Comparison of ENCODE assay signal across 8 cellular contexts in genomic region chr2:159891917-159892691, GRCh38. TPM values are rescaled to one million over a fixed set of nuclear protein-coding genes. Genes with fewer than 3 reads are reported as not detected.
DNase-seq lines count a peak whose midpoint lies in the region; ATAC-seq and TF ChIP-seq lines count a peak whose summit lies in the region.
"Had no signal": no experiment of that assay in that cellular context is flagged by ENCODE, and none has a peak within 500 bp of the region (broad histone marks: within the 10 kb centered on the region; RNA-seq: fewer than 3 reads in every experiment).

No MANE protein-coding gene starts in this region.

- in situ Hi-C loops in astrocyte of the spinal cord (cut with HindIII; ENCODE audit: low sequenced_read_pairs): no loop called here

- no peaks in the 10 kb centered on the region for H3K36me3 ChIP-seq in BE2C

- H3K9me3 ChIP-seq in BE2C: no peaks in the 10 kb centered on the region

- H3K4me1 ChIP-seq in BE2C: no peaks in the 10 kb centered on the region

- no peak overlapping the region for H3K4me3 ChIP-seq in astrocyte of the spinal cord (ENCODE audit: low read depth, low read length)
- H3K4me3 ChIP-seq in BE2C (ENCODE audit: low read depth, low read length): no peak overlapping the region

- H3K27me3 ChIP-seq in BE2C: no peaks in the 10 kb centered on the region

- ATAC-seq in GM19025 (IDR thresholded peaks at IDR 0.05; ENCODE audit: low read depth, unreplicated experiment): peak; percentile 36
- peak; percentile 33 for ATAC-seq in HG03342 (IDR thresholded peaks at IDR 0.05; ENCODE audit: unreplicated experiment)
- no peak for ATAC-seq in GM21367 (IDR thresholded peaks at IDR 0.05; ENCODE audit: unreplicated experiment)

- TF ChIP-seq CTCF in astrocyte of the spinal cord (IDR thresholded peaks at IDR 0.05; ENCODE audit: low read depth, low read length): no peak
- TF ChIP-seq CTCF in BE2C (IDR thresholded peaks at IDR 0.05; ENCODE audit: low read depth, low read length): no peak

- DNase-seq in astrocyte of the spinal cord (ENCODE audit: low read depth, low spot score) (peak; percentile 65), non-pigmented ciliary epithelial cell (ENCODE audit: low read depth) (peak; percentile 68), BE2C (no peak), putamen (ENCODE audit: low spot score) (no peak)
- DNase-seq: NCI-H2029 had no signal

RNA-seq across cellular contexts. Expression of gene LY75, which starts 12.5 kb away (rescaled TPM):
- polyA plus RNA-seq in BE2C (2012; ENCODE audit: insufficient read depth, insufficient read length, low read depth): not detected

Comparison
In these comparisons a context has a peak if more than half of its experiments do, and no peak if none do; other contexts are left out.
1. DNase-seq: peak in astrocyte of the spinal cord (single experiment) and non-pigmented ciliary epithelial cell (single experiment); none in BE2C (single experiment) and putamen (single experiment).